Comparison of ENCODE assay signal across 13 cellular contexts in the genomic region with DNA sequence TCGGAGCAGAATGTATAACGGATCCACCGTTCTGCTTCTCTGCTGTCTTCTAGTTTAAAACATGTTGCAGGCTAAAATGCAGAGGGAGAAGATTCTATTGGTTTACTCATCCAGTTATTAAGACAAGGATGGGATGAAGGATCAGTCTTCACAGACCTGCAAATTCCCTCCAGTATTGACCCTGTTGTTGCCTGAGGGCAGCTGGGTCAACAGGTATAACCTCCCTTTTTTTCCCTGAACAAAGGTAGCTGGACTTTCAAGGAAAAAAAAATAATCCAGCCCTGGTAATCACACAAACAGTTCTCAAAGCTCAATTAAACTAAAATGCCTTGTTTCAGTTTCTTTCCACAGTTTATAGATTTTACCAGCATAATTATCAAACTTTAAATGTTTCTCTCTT.
DNase-seq lines count a peak whose midpoint lies in the region; ATAC-seq and TF ChIP-seq lines count a peak whose summit lies in the region.
"Had no signal": no experiment of that assay in that cellular context is flagged by ENCODE, and none has a peak within 500 bp of the region (broad histone marks: within the 10 kb centered on the region; RNA-seq: fewer than 3 reads in every experiment).

No MANE protein-coding gene starts in this region.

- no peak overlapping the region for H3K27ac Mint-ChIP-seq in activated T-cell treated with anti-CD3 and anti-CD28 coated beads, Interleukin-2, amount 50 U/mL, for 72 hours
- peak overlapping the region; percentile 7 for H3K27ac Mint-ChIP-seq in endothelial cell (ENCODE audit: unreplicated experiment)
- no peak overlapping the region for H3K27ac Mint-ChIP-seq in stimulated activated naive CD8-positive, alpha-beta T cell treated with anti-CD3 and anti-CD28 coated beads, Interleukin-15, amount 100 ng/mL, for 72 hours

- H3K4me3 Mint-ChIP-seq in activated T-cell treated with anti-CD3 and anti-CD28 coated beads, Interleukin-2, amount 50 U/mL, for 72 hours, result peak overlapping the region; percentile 31 to 39
- H3K4me3 Mint-ChIP-seq in endothelial cell (ENCODE audit: unreplicated experiment), result no peak overlapping the region
- H3K4me3 Mint-ChIP-seq in stimulated activated naive CD8-positive, alpha-beta T cell treated with anti-CD3 and anti-CD28 coated beads, Interleukin-15, amount 100 ng/mL, for 72 hours, result peak overlapping the region; percentile 2 to 33

- H3K9me3 ChIP-seq in OCI-LY7 (ENCODE audit: low read length), result no peaks in the 10 kb centered on the region

- no peak for ATAC-seq in activated T-cell treated with anti-CD3 and anti-CD28 coated beads, Interleukin-2, amount 50 U/mL, for 72 hours (replicated peaks in 1 of 2)
- no peak for ATAC-seq in stimulated activated naive CD8-positive, alpha-beta T cell treated with anti-CD3 and anti-CD28 coated beads, Interleukin-15, amount 100 ng/mL, for 72 hours

- TF ChIP-seq CTCF in OCI-LY7 (conservative IDR thresholded peaks at IDR 0.05; ENCODE audit: low read length) (no peak), endothelial cell (IDR thresholded peaks at IDR 0.05; ENCODE audit: unreplicated experiment) (no peak)

- H3K4me3 ChIP-seq in OCI-LY7 (ENCODE audit: low read depth, low read length, poor library complexity, severe bottlenecking), result no peak overlapping the region
- H3K4me3 ChIP-seq: BLaER1 had no signal

- no peak overlapping the region for H3K27ac ChIP-seq in OCI-LY7 (ENCODE audit: low read depth, low read length, poor library complexity, severe bottlenecking)
- H3K27ac ChIP-seq: 22Rv1, BLaER1 had no signal

- H3K36me3 ChIP-seq in OCI-LY7 (ENCODE audit: insufficient read depth, low read length), result no peaks in the 10 kb centered on the region

- no peaks in the 10 kb centered on the region for H3K79me2 ChIP-seq in OCI-LY7 (ENCODE audit: insufficient read depth, low read depth, low read length)

- BruUV-seq in OCI-LY7 (replicated peaks; lab: Mats Ljungman, UMichigan), result no TSS peak

- peaks cover 51% of the 10 kb centered on the region for H3K4me1 ChIP-seq in OCI-LY7 (ENCODE audit: insufficient read depth, low read length, poor library complexity, severe bottlenecking)

- no peaks in the 10 kb centered on the region for H4K20me1 ChIP-seq in OCI-LY7 (ENCODE audit: insufficient read depth, low read length)
- H4K20me1 ChIP-seq: BLaER1 had no signal

- CTCF ChIA-PET in OCI-LY7 (lab: Charles Lee; ENCODE audit: unreplicated experiment), result no interaction called here

- H3K9me2 ChIP-seq in OCI-LY7 (ENCODE audit: insufficient read depth, low read length), result no peaks in the 10 kb centered on the region

- no peaks in the 10 kb centered on the region for H3K9me3 Mint-ChIP-seq in activated T-cell treated with anti-CD3 and anti-CD28 coated beads, Interleukin-2, amount 50 U/mL, for 72 hours
- no peaks in the 10 kb centered on the region for H3K9me3 Mint-ChIP-seq in endothelial cell (ENCODE audit: unreplicated experiment)
- H3K9me3 Mint-ChIP-seq in stimulated activated naive CD8-positive, alpha-beta T cell treated with anti-CD3 and anti-CD28 coated beads, Interleukin-15, amount 100 ng/mL, for 72 hours, result no peaks in the 10 kb centered on the region

- intact Hi-C loops in OCI-LY7 (cut with micrococcal nuclease; ENCODE audit: unreplicated experiment), result no loop called here

- peaks cover 2 to 4% of the 10 kb centered on the region in 2 donors for H3K36me3 Mint-ChIP-seq in activated T-cell treated with anti-CD3 and anti-CD28 coated beads, Interleukin-2, amount 50 U/mL, for 72 hours (ENCODE audit: insufficient read depth in 2 of 2)
- H3K36me3 Mint-ChIP-seq in endothelial cell (ENCODE audit: low read depth, unreplicated experiment), result no peaks in the 10 kb centered on the region

- H3K4me2 ChIP-seq in OCI-LY7 (ENCODE audit: low read length), result peak overlapping the region; percentile 58
- H3K4me2 ChIP-seq: BLaER1 had no signal

- peaks cover 46% of the 10 kb centered on the region for H3K4me1 Mint-ChIP-seq in activated T-cell treated with anti-CD3 and anti-CD28 coated beads, Interleukin-2, amount 50 U/mL, for 72 hours (ENCODE audit: low read depth)
- H3K4me1 Mint-ChIP-seq in endothelial cell (ENCODE audit: unreplicated experiment), result peaks cover 47% of the 10 kb centered on the region
- peaks cover 40% of the 10 kb centered on the region for H3K4me1 Mint-ChIP-seq in stimulated activated naive CD8-positive, alpha-beta T cell treated with anti-CD3 and anti-CD28 coated beads, Interleukin-15, amount 100 ng/mL, for 72 hours

- POLR2A ChIA-PET in OCI-LY7 (lab: Charles Lee), result interaction anchor here (0.6 to 1.9 kb wide), 6 partner anchors 10 to 481 kb away, joined by 3 to 5 read pairs (median 4); a partner anchor contains a TSS

- H3K27me3 Mint-ChIP-seq in activated T-cell treated with anti-CD3 and anti-CD28 coated beads, Interleukin-2, amount 50 U/mL, for 72 hours (ENCODE audit: low read depth), result no peaks in the 10 kb centered on the region
- H3K27me3 Mint-ChIP-seq in endothelial cell (ENCODE audit: unreplicated experiment), result no peaks in the 10 kb centered on the region
- no peaks in the 10 kb centered on the region for H3K27me3 Mint-ChIP-seq in stimulated activated naive CD8-positive, alpha-beta T cell treated with anti-CD3 and anti-CD28 coated beads, Interleukin-15, amount 100 ng/mL, for 72 hours

- H2AFZ ChIP-seq in OCI-LY7 (ENCODE audit: low read length), result peak overlapping the region; percentile 56; the same call in 1 of the 2 replicates

- no peak for DNase-seq in activated T-cell treated with anti-CD3 and anti-CD28 coated beads, Interleukin-2, amount 50 U/mL, for 72 hours
- DNase-seq in activated T-cell treated with anti-CD3 and anti-CD28 coated beads, Interleukin-2, amount 50 U/mL, for 48 hours, result no peak
- DNase-seq in OCI-LY7 (ENCODE audit: low spot score) (no peak), endothelial cell (ENCODE audit: low spot score) (no peak), NCI-H1694 (lab: John Stamatoyannopoulos, UW) (no peak), NCI-H1048 (lab: John Stamatoyannopoulos, UW) (no peak), NCI-H2107 treated with DMSO at 0.1 percent for 48 hours (lab: John Stamatoyannopoulos, UW; ENCODE audit: unreplicated experiment) (no peak)
- DNase-seq in stimulated activated naive CD8-positive, alpha-beta T cell treated with anti-CD3 and anti-CD28 coated beads, Interleukin-15, amount 100 ng/mL, for 72 hours, result no peak
- DNase-seq: NCI-H2081, NCI-H524, RPMI8226 had no signal
